In the genomic region with DNA sequence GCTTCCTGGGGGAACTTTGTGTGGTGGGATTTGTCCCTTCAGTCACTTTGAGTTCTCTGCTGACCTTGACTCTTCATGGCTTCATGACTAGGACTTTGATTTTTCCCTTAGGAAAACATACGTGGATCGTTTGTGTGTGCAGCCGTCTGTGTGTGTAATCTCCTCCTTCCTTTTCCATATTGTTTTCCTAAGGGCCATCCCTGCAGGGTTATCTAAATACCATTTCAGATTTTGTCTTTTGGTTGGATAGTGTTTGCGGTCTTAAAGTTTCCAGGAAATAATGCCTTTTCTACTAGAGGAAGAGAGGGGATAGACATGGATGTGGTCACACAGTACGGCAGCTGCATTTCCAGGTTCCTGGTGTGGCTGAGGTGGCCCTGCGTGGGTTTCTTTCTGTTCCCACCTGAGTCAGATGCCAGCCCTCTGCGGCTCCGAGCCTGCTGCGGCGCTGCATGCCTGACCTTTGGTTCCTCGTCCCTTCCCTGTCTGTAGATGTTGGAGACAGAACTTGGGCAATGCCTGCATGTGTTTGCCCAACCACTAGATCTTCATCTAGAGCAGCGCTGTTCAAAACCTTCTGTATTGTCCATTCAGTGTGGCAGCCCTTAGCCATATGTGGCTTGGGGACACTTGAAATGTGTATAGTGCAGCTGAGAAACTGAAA, we compare ENCODE assay signal across 14 cellular contexts.
DNase-seq lines count a peak whose midpoint lies in the region; ATAC-seq and TF ChIP-seq lines count a peak whose summit lies in the region.
"Had no signal": no experiment of that assay in that cellular context is flagged by ENCODE, and none has a peak within 500 bp of the region (broad histone marks: within the 10 kb centered on the region; RNA-seq: fewer than 3 reads in every experiment).

No MANE protein-coding gene starts in this region.

- no peak overlapping the region for H3K4me3 Mint-ChIP-seq in T-helper 1 cell treated with Interleukin-12 subunit alpha and Interleukin-12 subunit beta and Interleukin-4 antibody, amounts not matched to agents 30 μg/mL and 1 μg/mL, for 36 hours
- peak overlapping the region; percentile 29 to 68 (median 57) for H3K4me3 Mint-ChIP-seq in nephron

- peak overlapping the region; percentile 66 for H3K27ac Mint-ChIP-seq in T-helper 1 cell treated with Interleukin-12 subunit alpha and Interleukin-12 subunit beta and Interleukin-4 antibody, amounts not matched to agents 30 μg/mL and 1 μg/mL, for 36 hours
- peak overlapping the region; percentile 95 to 98 (median 97) for H3K27ac Mint-ChIP-seq in nephron

- H3K27me3 Mint-ChIP-seq in T-helper 1 cell treated with Interleukin-12 subunit alpha and Interleukin-12 subunit beta and Interleukin-4 antibody, amounts not matched to agents 30 μg/mL and 1 μg/mL, for 36 hours (ENCODE audit: low read depth) = no peaks in the 10 kb centered on the region
- H3K27me3 Mint-ChIP-seq in nephron (ENCODE audit: low read depth) = no peaks in the 10 kb centered on the region

- no peaks in the 10 kb centered on the region for H3K27me3 ChIP-seq in upper lobe of left lung

- peaks cover 3% of the 10 kb centered on the region for H3K9me3 Mint-ChIP-seq in T-helper 1 cell treated with Interleukin-12 subunit alpha and Interleukin-12 subunit beta and Interleukin-4 antibody, amounts not matched to agents 30 μg/mL and 1 μg/mL, for 36 hours
- H3K9me3 Mint-ChIP-seq in nephron = no peaks in the 10 kb centered on the region

- no peak for TF ChIP-seq EP300 in upper lobe of left lung (IDR thresholded peaks at IDR 0.05)

- peak overlapping the region; percentile 61 to 81 (median 70) for H3K27ac ChIP-seq in upper lobe of left lung

- DNase-seq in T-helper 1 cell (no peak), dermis blood vessel endothelial cell (peak; percentile 31), upper lobe of left lung (peak in 1 of 2 donors; percentile 67), NCI-H446 (lab: John Stamatoyannopoulos, UW) (no peak), GM10266 (ENCODE audit: extremely low spot score) (no peak), medulla oblongata (ENCODE audit: extremely low spot score) (no peak)
- DNase-seq: ACHN; activated effector memory CD4-positive, alpha-beta T cell treated with Interleukin-2 at 50 U/mL for 16 hours; cortex of kidney; mesendoderm; MM.1S; NCI-H510A had no signal

- peaks cover 26 to 57% (median 43%) of the 10 kb centered on the region in 4 donors for H3K4me1 ChIP-seq in upper lobe of left lung

- H3K36me3 Mint-ChIP-seq in T-helper 1 cell treated with Interleukin-12 subunit alpha and Interleukin-12 subunit beta and Interleukin-4 antibody, amounts not matched to agents 30 μg/mL and 1 μg/mL, for 36 hours (ENCODE audit: low read depth) = peaks cover 39% of the 10 kb centered on the region
- peaks cover 11% of the 10 kb centered on the region for H3K36me3 Mint-ChIP-seq in nephron (ENCODE audit: low read depth)

- WGBS in upper lobe of left lung, 2 donors = 69 to 70% methylated on average over 12 of the region's 12 CpGs

- H3K4me3 ChIP-seq in upper lobe of left lung = no peak overlapping the region

- no peaks in the 10 kb centered on the region for H3K36me3 ChIP-seq in upper lobe of left lung

- H3K9me3 ChIP-seq in upper lobe of left lung = no peaks in the 10 kb centered on the region

- ATAC-seq in upper lobe of left lung (ENCODE audit: low FRiP score in 2 of 2) = peak; percentile 3 to 25

- peaks cover 38% of the 10 kb centered on the region for H3K4me1 Mint-ChIP-seq in T-helper 1 cell treated with Interleukin-12 subunit alpha and Interleukin-12 subunit beta and Interleukin-4 antibody, amounts not matched to agents 30 μg/mL and 1 μg/mL, for 36 hours (ENCODE audit: low read depth)
- H3K4me1 Mint-ChIP-seq in nephron = peaks cover 74% of the 10 kb centered on the region

- TF ChIP-seq CTCF in nephron (IDR thresholded peaks at IDR 0.05; ENCODE audit: unreplicated experiment in 3 of 3) = no peak
- TF ChIP-seq CTCF in upper lobe of left lung (IDR thresholded peaks at IDR 0.05) = peak in 1 of 6 experiments; percentile 7
- TF ChIP-seq CTCF in GM10266 (IDR thresholded peaks at IDR 0.05; ENCODE audit: control insufficient read depth, insufficient read depth, low read depth, missing control alignments) = no peak

- TF ChIP-seq POLR2A in upper lobe of left lung (IDR thresholded peaks at IDR 0.05) = no peak
